20 cellular contexts compared by ENCODE assay signal in the genomic region with DNA sequence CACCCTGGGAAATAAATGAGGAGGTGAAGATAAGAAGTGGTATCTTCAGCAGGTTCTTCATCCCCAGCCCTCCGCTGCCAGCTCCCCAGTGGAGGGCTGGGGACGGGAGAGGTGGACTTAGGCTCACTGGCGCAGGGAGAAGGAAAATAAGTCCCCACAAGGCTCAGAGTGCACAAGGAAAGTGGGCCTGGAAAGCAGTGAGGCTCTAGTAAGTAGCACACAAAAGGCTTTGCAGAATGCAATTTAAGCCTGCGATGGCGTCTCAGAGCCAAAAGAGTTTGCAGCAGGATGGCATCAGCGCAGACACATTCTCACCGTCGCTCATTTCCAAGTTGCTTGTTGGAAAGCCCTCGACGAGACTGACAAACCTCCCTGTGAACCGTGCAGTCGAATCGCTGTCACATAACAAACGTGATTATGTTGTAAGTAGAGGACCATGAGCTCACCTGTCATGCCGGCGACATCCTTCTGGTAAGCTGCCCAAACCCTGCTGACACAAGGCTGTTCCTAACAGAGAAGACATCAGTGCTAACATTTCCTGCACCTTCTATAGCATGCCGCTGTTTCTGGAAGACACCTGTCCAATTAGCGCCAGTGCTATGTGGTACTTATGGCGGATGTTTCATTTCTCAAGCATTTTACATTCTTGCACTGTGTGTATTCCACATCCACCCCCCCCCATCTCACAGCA.
DNase-seq lines count a peak whose midpoint lies in the region; ATAC-seq and TF ChIP-seq lines count a peak whose summit lies in the region.
"Had no signal": no experiment of that assay in that cellular context is flagged by ENCODE, and none has a peak within 500 bp of the region (broad histone marks: within the 10 kb centered on the region; RNA-seq: fewer than 3 reads in every experiment).

No MANE protein-coding gene starts in this region.

- H3K4ac ChIP-seq in IMR-90 (ENCODE audit: low read depth, low read length): no peak overlapping the region

- H3K27me3 ChIP-seq in IMR-90 (ENCODE audit: control insufficient read depth, insufficient read depth, low read length) (no peaks in the 10 kb centered on the region), neural progenitor cell (no peaks in the 10 kb centered on the region), GM23248 (replicated peaks; ENCODE audit: insufficient read depth) (no peaks in the 10 kb centered on the region)
- H3K27me3 ChIP-seq: BLaER1 had no signal

- H3K18ac ChIP-seq in IMR-90 (ENCODE audit: low read depth, low read length): no peak overlapping the region

- no peak overlapping the region for H4K91ac ChIP-seq in IMR-90 (ENCODE audit: insufficient read depth, low read depth, low read length)

- in situ Hi-C loops in G401 (cut with HindIII; ENCODE audit: low sequenced_read_pairs) (no loop called here), IMR-90 (cut with MboI; ENCODE audit: low sequenced_read_pairs) (no loop called here), GM23248 (cut with MboI) (no loop called here)

- no peak overlapping the region for H2BK15ac ChIP-seq in IMR-90 (ENCODE audit: low read depth, low read length)

- H3K9me1 ChIP-seq in IMR-90 (ENCODE audit: insufficient read depth, low read length): no peaks in the 10 kb centered on the region

- H3K36me3 ChIP-seq in IMR-90 (ENCODE audit: control insufficient read depth, insufficient read depth, low read length) (no peaks in the 10 kb centered on the region), neural progenitor cell (no peaks in the 10 kb centered on the region), GM23248 (ENCODE audit: low read depth) (no peaks in the 10 kb centered on the region)
- H3K36me3 ChIP-seq: BLaER1 had no signal

- CTCF ChIA-PET in IMR-90 (lab: Yijun Ruan, JAX): no interaction called here

- H3K27me3 Mint-ChIP-seq in neural progenitor cell (ENCODE audit: insufficient read depth, low read depth): peaks cover 3% of the 10 kb centered on the region
- no peaks in the 10 kb centered on the region for H3K27me3 Mint-ChIP-seq in activated T-helper 2 cell treated with anti-CD3 and anti-CD28 coated beads, Interferon-gamma antibody, Interleukin-2, Interleukin-4, amounts not matched to agents 10 μg/mL and 5 μg/mL and 100 μg/mL, durations not matched to agents 14 hours and 24 hours and 36 hours (ENCODE audit: low read depth)

- no peak for TF ChIP-seq RAD21 in IMR-90 (IDR thresholded peaks at IDR 0.05; ENCODE audit: low read length)

- intact Hi-C loops in IMR-90 (cut with micrococcal nuclease): no loop called here
- intact Hi-C loops in activated T-helper 2 cell treated with anti-CD3 and anti-CD28 coated beads, Interferon-gamma antibody, Interleukin-2, Interleukin-4, amounts not matched to agents 10 μg/mL and 5 μg/mL and 100 μg/mL, durations not matched to agents 14 hours and 24 hours and 36 hours (cut with micrococcal nuclease): no loop called here

- dilution Hi-C loops in IMR-90 (cut with HindIII; ENCODE audit: low sequenced_read_pairs, unreplicated experiment): no loop called here

- no peak overlapping the region for H2BK5ac ChIP-seq in IMR-90 (ENCODE audit: low read depth, low read length, poor library complexity, severe bottlenecking)

- H4K20me1 ChIP-seq in IMR-90 (ENCODE audit: insufficient read depth, low read length): no peaks in the 10 kb centered on the region
- H4K20me1 ChIP-seq in neural progenitor cell (ENCODE audit: low read depth): no peaks in the 10 kb centered on the region
- H4K20me1 ChIP-seq in GM23248 (ENCODE audit: insufficient read depth): no peaks in the 10 kb centered on the region
- H4K20me1 ChIP-seq: BLaER1 had no signal

- H3K4me2 ChIP-seq in IMR-90 (ENCODE audit: low read depth, low read length) (no peak overlapping the region), neural progenitor cell (peak overlapping the region; percentile 42), GM23248 (ENCODE audit: unreplicated experiment) (no peak overlapping the region)
- H3K4me2 ChIP-seq: BLaER1 had no signal

- no peaks in the 10 kb centered on the region for H3F3A ChIP-seq in neural progenitor cell (ENCODE audit: low read depth)
- no peaks in the 10 kb centered on the region for H3F3A ChIP-seq in GM23248 (ENCODE audit: insufficient read depth)

- H3K79me2 ChIP-seq in neural progenitor cell (ENCODE audit: low read depth): no peaks in the 10 kb centered on the region
- H3K79me2 ChIP-seq in GM23248 (ENCODE audit: insufficient read depth): no peaks in the 10 kb centered on the region

- H3K36me3 Mint-ChIP-seq in neural progenitor cell: no peaks in the 10 kb centered on the region
- H3K36me3 Mint-ChIP-seq in activated T-helper 2 cell treated with anti-CD3 and anti-CD28 coated beads, Interferon-gamma antibody, Interleukin-2, Interleukin-4, amounts not matched to agents 10 μg/mL and 5 μg/mL and 100 μg/mL, durations not matched to agents 14 hours and 24 hours and 36 hours (ENCODE audit: low read depth): no peaks in the 10 kb centered on the region
- H3K36me3 Mint-ChIP-seq: CD4-positive, CD25-positive, alpha-beta regulatory T cell; CD8-positive, alpha-beta T cell had no signal

- peak overlapping the region; percentile 29 for H3K27ac Mint-ChIP-seq in neural progenitor cell
- no peak overlapping the region for H3K27ac Mint-ChIP-seq in activated T-helper 2 cell treated with anti-CD3 and anti-CD28 coated beads, Interferon-gamma antibody, Interleukin-2, Interleukin-4, amounts not matched to agents 10 μg/mL and 5 μg/mL and 100 μg/mL, durations not matched to agents 14 hours and 24 hours and 36 hours
- H3K27ac Mint-ChIP-seq: B cell; CD4-positive, CD25-positive, alpha-beta regulatory T cell; CD8-positive, alpha-beta T cell had no signal

- no peak overlapping the region for H3K4me3 Mint-ChIP-seq in neural progenitor cell
- no peak overlapping the region for H3K4me3 Mint-ChIP-seq in activated T-helper 2 cell treated with anti-CD3 and anti-CD28 coated beads, Interferon-gamma antibody, Interleukin-2, Interleukin-4, amounts not matched to agents 10 μg/mL and 5 μg/mL and 100 μg/mL, durations not matched to agents 14 hours and 24 hours and 36 hours (ENCODE audit: low read depth)
- H3K4me3 Mint-ChIP-seq: B cell; CD4-positive, CD25-positive, alpha-beta regulatory T cell; CD8-positive, alpha-beta T cell had no signal

- no peak overlapping the region for H3K23ac ChIP-seq in IMR-90 (ENCODE audit: low read depth, low read length)

- POLR2A ChIA-PET in IMR-90 (lab: Charles Lee; ENCODE audit: unreplicated experiment): no interaction called here

- no peak overlapping the region for H3K14ac ChIP-seq in IMR-90 (replicated peaks; ENCODE audit: low read depth, low read length)

- H3K4me3 ChIP-seq in IMR-90 (ENCODE audit: insufficient read depth, low read depth, low read length) (no peak overlapping the region), neural progenitor cell (no peak overlapping the region), GM23248 (no peak overlapping the region)
- H3K4me3 ChIP-seq: BLaER1 had no signal

- no peak overlapping the region for H2AK5ac ChIP-seq in IMR-90 (ENCODE audit: low read depth, low read length)

- no peaks in the 10 kb centered on the region for H3K4me1 ChIP-seq in IMR-90 (ENCODE audit: control insufficient read depth, insufficient read depth, low read length)
- H3K4me1 ChIP-seq in neural progenitor cell: peaks cover 7% of the 10 kb centered on the region
- H3K4me1 ChIP-seq in GM23248 (ENCODE audit: insufficient read depth): no peaks in the 10 kb centered on the region
- H3K4me1 ChIP-seq: BLaER1, Caco-2 had no signal

- H3K4me1 Mint-ChIP-seq in neural progenitor cell: peaks cover 11% of the 10 kb centered on the region
- H3K4me1 Mint-ChIP-seq in activated T-helper 2 cell treated with anti-CD3 and anti-CD28 coated beads, Interferon-gamma antibody, Interleukin-2, Interleukin-4, amounts not matched to agents 10 μg/mL and 5 μg/mL and 100 μg/mL, durations not matched to agents 14 hours and 24 hours and 36 hours (ENCODE audit: low read depth): no peaks in the 10 kb centered on the region
- H3K4me1 Mint-ChIP-seq: B cell; CD4-positive, CD25-positive, alpha-beta regulatory T cell had no signal

- no peaks in the 10 kb centered on the region for H3K9me3 Mint-ChIP-seq in neural progenitor cell
- H3K9me3 Mint-ChIP-seq in activated T-helper 2 cell treated with anti-CD3 and anti-CD28 coated beads, Interferon-gamma antibody, Interleukin-2, Interleukin-4, amounts not matched to agents 10 μg/mL and 5 μg/mL and 100 μg/mL, durations not matched to agents 14 hours and 24 hours and 36 hours: no peaks in the 10 kb centered on the region
- H3K9me3 Mint-ChIP-seq: CD4-positive, CD25-positive, alpha-beta regulatory T cell; CD8-positive, alpha-beta T cell had no signal

- H3K79me1 ChIP-seq in IMR-90 (ENCODE audit: low read depth in 1 of 2, low read length in 2 of 2): no peaks in the 10 kb centered on the region

- peak; percentile 80 for DNase-seq in G401 (ENCODE audit: low spot score)
- no peak for DNase-seq in IMR-90
- DNase-seq in cerebellum (ENCODE audit: low spot score): peak; percentile 61
- DNase-seq in neural progenitor cell (ENCODE audit: low spot score): peak; percentile 61
- no peak for DNase-seq in activated T-helper 2 cell treated with anti-CD3 and anti-CD28 coated beads, Interferon-gamma antibody, Interleukin-2, Interleukin-4, amounts not matched to agents 10 μg/mL and 5 μg/mL and 100 μg/mL, durations not matched to agents 14 hours and 24 hours and 36 hours (ENCODE audit: low spot score)
- no peak for DNase-seq in GM23248
- DNase-seq in NCI-H187 treated with DMSO at 0.1 percent for 48 hours (lab: John Stamatoyannopoulos, UW): no peak
- no peak for DNase-seq in OCI-M1 (lab: John Stamatoyannopoulos, UW)
- DNase-seq: Caco-2; CD4-positive, CD25-positive, alpha-beta regulatory T cell; CD8-positive, alpha-beta T cell; DMS153; EL; GF-D8; GOT3; HCEC 1CT had no signal

- H3K9me2 ChIP-seq in GM23248 (ENCODE audit: insufficient read depth): no peaks in the 10 kb centered on the region

- WGBS in IMR-90 (ENCODE audit: extremely low coverage in 2 of 2, insufficient read length in 1 of 2), 2 experiments: 91% methylated on average over 9 of the region's 19 CpGs; no CpG with 5 or more reads in 1 of the 2 experiments
- WGBS in GM23248 (ENCODE audit: low coverage in 1 of 2, low lambda C conversion rate in 2 of 2, missing lambda C conversion rate in 2 of 2), 2 experiments: 73 to 74% methylated on average over 19 of the region's 19 CpGs

- H4K8ac ChIP-seq in IMR-90 (ENCODE audit: low read depth in 2 of 2, low read length in 2 of 2): no peak overlapping the region

- no peak overlapping the region for H2AFZ ChIP-seq in IMR-90 (replicated peaks; ENCODE audit: low read length, poor library complexity)
- peak overlapping the region; percentile 8 for H2AFZ ChIP-seq in neural progenitor cell (replicated peaks)
- no peak overlapping the region for H2AFZ ChIP-seq in GM23248

- H4K5ac ChIP-seq in IMR-90 (ENCODE audit: low read depth, low read length): no peak overlapping the region

- TF ChIP-seq CTCF in IMR-90 (conservative IDR thresholded peaks at IDR 0.05; ENCODE audit: low read depth, low read length) (no peak), neural progenitor cell (IDR thresholded peaks at IDR 0.05) (no peak)

- BruUV-seq in IMR-90 (replicated peaks; lab: Mats Ljungman, UMichigan): no TSS peak

- H3K9me3 ChIP-seq in IMR-90 (ENCODE audit: control insufficient read depth, insufficient read depth, low read length) (no peaks in the 10 kb centered on the region), neural progenitor cell (ENCODE audit: low read depth) (no peaks in the 10 kb centered on the region), GM23248 (ENCODE audit: low read depth) (no peaks in the 10 kb centered on the region)
- H3K9me3 ChIP-seq: BLaER1, Caco-2 had no signal

- H3K9ac ChIP-seq in IMR-90 (ENCODE audit: low read depth, low read length) (no peak overlapping the region), neural progenitor cell (no peak overlapping the region), GM23248 (no peak overlapping the region)
- H3K9ac ChIP-seq: BLaER1 had no signal

- H2BK120ac ChIP-seq in IMR-90 (ENCODE audit: low read depth, low read length): no peak overlapping the region

- H2BK20ac ChIP-seq in IMR-90 (ENCODE audit: low read depth, low read length): no peak overlapping the region

- no peak overlapping the region for H3K27ac ChIP-seq in IMR-90 (ENCODE audit: insufficient read depth, low read length)
- no peak overlapping the region for H3K27ac ChIP-seq in neural progenitor cell
- H3K27ac ChIP-seq in GM23248: no peak overlapping the region
- H3K27ac ChIP-seq: 22Rv1, BLaER1, C4-2B had no signal

- no peak for ATAC-seq in IMR-90 (ENCODE audit: low read depth)
- ATAC-seq: CD8-positive, alpha-beta T cell had no signal

- peak overlapping the region; percentile 34 for H2AK9ac ChIP-seq in IMR-90 (replicated peaks; ENCODE audit: low read depth, low read length, poor library complexity)

- TF ChIP-seq POLR2A in IMR-90 (IDR thresholded peaks at IDR 0.05; ENCODE audit: low read depth, low read length): no peak

- H3K56ac ChIP-seq in IMR-90 (ENCODE audit: extremely low read depth, insufficient read depth, low read length): no peak overlapping the region

Comparison
In these comparisons a context has a peak if more than half of its experiments do, and no peak if none do; other contexts are left out.
1. DNase-seq: peak in G401 (single experiment), cerebellum (single experiment) and neural progenitor cell (single experiment); none in IMR-90 (single experiment), activated T-helper 2 cell treated with anti-CD3 and anti-CD28 coated beads, Interferon-gamma antibody, Interleukin-2, Interleukin-4, amounts not matched to agents 10 μg/mL and 5 μg/mL and 100 μg/mL, durations not matched to agents 14 hours and 24 hours and 36 hours (single experiment), GM23248 (single experiment), NCI-H187 treated with DMSO at 0.1 percent for 48 hours (single experiment) and OCI-M1 (single experiment).